ENCODE assay signal across 18 cellular contexts in the genomic region with DNA sequence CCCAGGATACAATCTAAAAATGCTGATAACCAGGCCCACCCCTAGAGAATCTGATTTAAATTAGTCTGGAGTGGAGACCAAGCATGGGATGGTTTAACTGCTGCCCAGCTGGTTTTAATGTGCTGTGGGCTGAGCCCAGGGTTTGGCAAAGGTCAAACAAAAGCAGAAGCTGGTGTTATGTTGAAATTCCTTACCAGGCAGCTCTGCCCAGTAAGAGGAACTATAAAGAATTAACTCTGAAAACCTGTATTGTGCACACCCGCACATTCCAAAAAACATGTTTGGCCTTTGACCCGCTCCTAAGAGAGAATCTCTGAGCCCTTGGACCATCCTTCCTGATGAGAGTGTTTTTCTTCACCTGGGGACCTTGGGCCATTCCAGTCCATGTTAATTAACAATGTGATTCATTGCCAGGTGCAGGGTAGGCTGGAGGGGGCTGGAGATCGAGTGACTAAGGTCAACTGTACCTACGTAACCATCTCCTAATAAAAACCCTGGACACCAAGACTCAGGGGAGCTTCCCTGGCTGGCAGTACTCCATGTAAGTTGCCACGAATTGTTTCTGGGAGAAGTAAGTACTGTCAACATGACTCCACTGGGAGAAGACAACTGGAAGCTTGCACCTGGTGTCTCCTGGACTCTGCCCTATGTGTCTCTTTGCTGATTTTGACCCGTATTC. TPM values are rescaled to one million over a fixed set of nuclear protein-coding genes. Genes with fewer than 3 reads are reported as not detected.
DNase-seq lines count a peak whose midpoint lies in the region; ATAC-seq and TF ChIP-seq lines count a peak whose summit lies in the region.
"Had no signal": no experiment of that assay in that cellular context is flagged by ENCODE, and none has a peak within 500 bp of the region (broad histone marks: within the 10 kb centered on the region; RNA-seq: fewer than 3 reads in every experiment).

No MANE protein-coding gene starts in this region.

- H3K27ac ChIP-seq in right atrium auricular region = no peak overlapping the region
- H3K27ac ChIP-seq in tibial nerve = no peak overlapping the region
- H3K27ac ChIP-seq: ovary had no signal

- no peaks in the 10 kb centered on the region for H3K9me3 ChIP-seq in right atrium auricular region
- no peaks in the 10 kb centered on the region for H3K9me3 ChIP-seq in tibial nerve
- H3K9me3 ChIP-seq: ovary had no signal

- H3K4me3 ChIP-seq in right atrium auricular region = no peak overlapping the region
- H3K4me3 ChIP-seq in tibial nerve = no peak overlapping the region
- H3K4me3 ChIP-seq: ovary had no signal

- peaks cover 29% of the 10 kb centered on the region for H3K4me1 Mint-ChIP-seq in HFFc6 (ENCODE audit: low read depth)
- peaks cover 0 to 7% of the 10 kb centered on the region in 2 donors for H3K4me1 Mint-ChIP-seq in stimulated activated naive B cell treated with anti-CD40 and anti-IgM and Interleukin-4, amounts not matched to agents 10 μg/mL and 1 μg/mL and 100 μg/mL, for 72 hours
- H3K4me1 Mint-ChIP-seq: activated naive CD4-positive, alpha-beta T cell treated with anti-CD3 and anti-CD28 coated beads, Interleukin-2, amount 10 ng/mL, durations not matched to agents 7 days and 5 days; stimulated activated effector memory CD8-positive, alpha-beta T cell treated with anti-CD3 and anti-CD28 coated beads, Interleukin-12 subunit alpha, Interleukin-12 subunit beta, amount 100 ng/mL, for 72 hours; T-cell had no signal

- no peaks in the 10 kb centered on the region for H3K4me1 ChIP-seq in right atrium auricular region
- H3K4me1 ChIP-seq in tibial nerve = peaks cover 0 to 16% (median 6%) of the 10 kb centered on the region in 4 donors

- H3K4me3 Mint-ChIP-seq in HFFc6 = no peak overlapping the region
- H3K4me3 Mint-ChIP-seq in stimulated activated naive B cell treated with anti-CD40 and anti-IgM and Interleukin-4, amounts not matched to agents 10 μg/mL and 1 μg/mL and 100 μg/mL, for 72 hours = no peak overlapping the region
- H3K4me3 Mint-ChIP-seq: activated naive CD4-positive, alpha-beta T cell treated with anti-CD3 and anti-CD28 coated beads, Interleukin-2, amount 10 ng/mL, durations not matched to agents 7 days and 5 days; stimulated activated effector memory CD8-positive, alpha-beta T cell treated with anti-CD3 and anti-CD28 coated beads, Interleukin-12 subunit alpha, Interleukin-12 subunit beta, amount 100 ng/mL, for 72 hours; T-cell had no signal

- H3K27ac Mint-ChIP-seq in HFFc6 = 0 out of 2 replicates have a peak overlapping the region, but pooled peaks have one; percentile 3
- no peak overlapping the region for H3K27ac Mint-ChIP-seq in stimulated activated naive B cell treated with anti-CD40 and anti-IgM and Interleukin-4, amounts not matched to agents 10 μg/mL and 1 μg/mL and 100 μg/mL, for 72 hours
- H3K27ac Mint-ChIP-seq: activated naive CD4-positive, alpha-beta T cell treated with anti-CD3 and anti-CD28 coated beads, Interleukin-2, amount 10 ng/mL, durations not matched to agents 7 days and 5 days; stimulated activated effector memory CD8-positive, alpha-beta T cell treated with anti-CD3 and anti-CD28 coated beads, Interleukin-12 subunit alpha, Interleukin-12 subunit beta, amount 100 ng/mL, for 72 hours; T-cell had no signal

- H3K27me3 ChIP-seq in right atrium auricular region (no peaks in the 10 kb centered on the region), tibial nerve (no peaks in the 10 kb centered on the region)
- H3K27me3 ChIP-seq: ovary had no signal

- H3K9me3 Mint-ChIP-seq in HFFc6 = no peaks in the 10 kb centered on the region
- H3K9me3 Mint-ChIP-seq in stimulated activated naive B cell treated with anti-CD40 and anti-IgM and Interleukin-4, amounts not matched to agents 10 μg/mL and 1 μg/mL and 100 μg/mL, for 72 hours = no peaks in the 10 kb centered on the region
- H3K9me3 Mint-ChIP-seq: activated naive CD4-positive, alpha-beta T cell treated with anti-CD3 and anti-CD28 coated beads, Interleukin-2, amount 10 ng/mL, durations not matched to agents 7 days and 5 days; stimulated activated effector memory CD8-positive, alpha-beta T cell treated with anti-CD3 and anti-CD28 coated beads, Interleukin-12 subunit alpha, Interleukin-12 subunit beta, amount 100 ng/mL, for 72 hours; T-cell had no signal

- no peak for TF ChIP-seq CTCF in HFFc6 (IDR thresholded peaks at IDR 0.05)
- no peak for TF ChIP-seq CTCF in right atrium auricular region (IDR thresholded peaks at IDR 0.05)
- no peak for TF ChIP-seq CTCF in tibial nerve (IDR thresholded peaks at IDR 0.05)

- DNase-seq in HFFc6 (no peak), SIG-M5 treated with dmso at 0.1 percent for 504 hours (lab: John Stamatoyannopoulos, UW; ENCODE audit: unreplicated experiment) (peak; percentile 83), right atrium auricular region (ENCODE audit: low spot score) (peak; percentile 52), tibial nerve (ENCODE audit: low spot score in 2 of 2) (no peak)
- no peak for DNase-seq in stimulated activated naive B cell treated with anti-CD40 and anti-IgM and Interleukin-4, amounts not matched to agents 10 μg/mL and 1 μg/mL and 100 μg/mL, for 72 hours
- DNase-seq in activated CD4-positive, alpha-beta T cell treated with anti-CD3 and anti-CD28 coated beads for 1 hour = no peak
- no peak for DNase-seq in effector CD8-positive, alpha-beta T cell (lab: John Stamatoyannopoulos, UW)
- DNase-seq: activated naive CD4-positive, alpha-beta T cell treated with anti-CD3 and anti-CD28 coated beads, Interleukin-2, amount 10 ng/mL, durations not matched to agents 7 days and 5 days; kidney glomerular epithelial cell; NCI-H1105; NCI-H774; ovary; stimulated activated CD4-positive, alpha-beta T cell treated with anti-CD3 and anti-CD28 coated beads, Interleukin-1b, Interleukin-23, amount 100 ng/mL, for 48 hours had no signal

- peak in 1 of 2 donors; percentile 9 for TF ChIP-seq EP300 in tibial nerve (IDR thresholded peaks at IDR 0.05)

- H3K27me3 Mint-ChIP-seq in HFFc6 (ENCODE audit: insufficient read depth) = peaks cover 18% of the 10 kb centered on the region
- H3K27me3 Mint-ChIP-seq in stimulated activated naive B cell treated with anti-CD40 and anti-IgM and Interleukin-4, amounts not matched to agents 10 μg/mL and 1 μg/mL and 100 μg/mL, for 72 hours = peaks cover 9 to 12% of the 10 kb centered on the region in 2 donors

- WGBS in tibial nerve, 2 donors = 66 to 77% methylated on average over 6 of the region's 6 CpGs

- H3K36me3 ChIP-seq in right atrium auricular region (no peaks in the 10 kb centered on the region), tibial nerve (no peaks in the 10 kb centered on the region)
- H3K36me3 ChIP-seq: ovary had no signal

- TF ChIP-seq POLR2A in tibial nerve (IDR thresholded peaks at IDR 0.05) = no peak

- peak; percentile 65 to 72 for ATAC-seq in stimulated activated naive B cell treated with anti-CD40 and anti-IgM and Interleukin-4, amounts not matched to agents 10 μg/mL and 1 μg/mL and 100 μg/mL, for 72 hours (replicated peaks)
- no peak for ATAC-seq in GM18517 (IDR thresholded peaks at IDR 0.05; ENCODE audit: unreplicated experiment)
- ATAC-seq: T-cell had no signal

- H3K36me3 Mint-ChIP-seq in HFFc6 (ENCODE audit: low read depth) = no peaks in the 10 kb centered on the region
- no peaks in the 10 kb centered on the region for H3K36me3 Mint-ChIP-seq in stimulated activated naive B cell treated with anti-CD40 and anti-IgM and Interleukin-4, amounts not matched to agents 10 μg/mL and 1 μg/mL and 100 μg/mL, for 72 hours
- H3K36me3 Mint-ChIP-seq: activated naive CD4-positive, alpha-beta T cell treated with anti-CD3 and anti-CD28 coated beads, Interleukin-2, amount 10 ng/mL, durations not matched to agents 7 days and 5 days; stimulated activated effector memory CD8-positive, alpha-beta T cell treated with anti-CD3 and anti-CD28 coated beads, Interleukin-12 subunit alpha, Interleukin-12 subunit beta, amount 100 ng/mL, for 72 hours; T-cell had no signal

RNA-seq across cellular contexts. Expression of a gene that starts 10.9 kb away (rescaled TPM):
- total RNA-seq in HFFc6 (2021; fragmentation: NEBNext Ultra II Directional; extraction: Animal tissue kit (Norgen Biotek cat#: 25700)) = under 1 TPM in 4 of 6 experiments, not detected in 2; 0.17 to 0.47 (median 0.30) TPM
- total RNA-seq in right atrium auricular region (under 1 TPM in 1 of 2 donors, not detected in 1; 0.35 TPM), tibial nerve (10 to 100 TPM in 1 of 4 donors, 1 to 10 TPM in 3; 1.7 to 12.6 (median 2.0) TPM)

RNA-seq across cellular contexts. Expression of a gene that starts 42.1 kb away (rescaled TPM):
- total RNA-seq in HFFc6 (2021; fragmentation: NEBNext Ultra II Directional; extraction: Animal tissue kit (Norgen Biotek cat#: 25700)) = 100 to 1,000 TPM; 115 to 144 (median 125) TPM
- total RNA-seq in right atrium auricular region (100 to 1,000 TPM; 213 to 299 TPM), tibial nerve (100 to 1,000 TPM; 155 to 204 (median 186) TPM)

RNA-seq across cellular contexts. Expression of a gene that starts 47.1 kb away (rescaled TPM):
- under 1 TPM in 3 of 6 experiments, not detected in 3; 0.09 to 0.10 (median 0.10) TPM for total RNA-seq in HFFc6 (2021; fragmentation: NEBNext Ultra II Directional; extraction: Animal tissue kit (Norgen Biotek cat#: 25700))
- total RNA-seq in right atrium auricular region (1 to 10 TPM in 1 of 2 donors, under 1 TPM in 1; 0.78 to 6.2 TPM), tibial nerve (10 to 100 TPM; 25.2 to 59.0 (median 38.6) TPM)

RNA-seq across cellular contexts. Expression of a gene that starts 59.6 kb away (rescaled TPM):
- not detected for total RNA-seq in HFFc6 (2021; fragmentation: NEBNext Ultra II Directional; extraction: Animal tissue kit (Norgen Biotek cat#: 25700))
- total RNA-seq in right atrium auricular region = 100 to 1,000 TPM; 444 to 908 TPM
- 1 to 10 TPM in 1 of 4 donors, not detected in 3; 3.5 TPM for total RNA-seq in tibial nerve
- total RNA-seq: chondrocyte, fibroblast of villous mesenchyme, T-cell had no signal

Comparison
In these comparisons a context has a peak if more than half of its experiments do, and no peak if none do; other contexts are left out.
1. DNase-seq: peak in SIG-M5 treated with dmso at 0.1 percent for 504 hours (single experiment) and right atrium auricular region (single experiment); none in HFFc6 (single experiment), stimulated activated naive B cell treated with anti-CD40 and anti-IgM and Interleukin-4, amounts not matched to agents 10 μg/mL and 1 μg/mL and 100 μg/mL, for 72 hours (single experiment), tibial nerve (0 of 2), activated CD4-positive, alpha-beta T cell treated with anti-CD3 and anti-CD28 coated beads for 1 hour (single experiment) and effector CD8-positive, alpha-beta T cell (single experiment).